24 cellular contexts compared by ENCODE assay signal in the genomic region with DNA sequence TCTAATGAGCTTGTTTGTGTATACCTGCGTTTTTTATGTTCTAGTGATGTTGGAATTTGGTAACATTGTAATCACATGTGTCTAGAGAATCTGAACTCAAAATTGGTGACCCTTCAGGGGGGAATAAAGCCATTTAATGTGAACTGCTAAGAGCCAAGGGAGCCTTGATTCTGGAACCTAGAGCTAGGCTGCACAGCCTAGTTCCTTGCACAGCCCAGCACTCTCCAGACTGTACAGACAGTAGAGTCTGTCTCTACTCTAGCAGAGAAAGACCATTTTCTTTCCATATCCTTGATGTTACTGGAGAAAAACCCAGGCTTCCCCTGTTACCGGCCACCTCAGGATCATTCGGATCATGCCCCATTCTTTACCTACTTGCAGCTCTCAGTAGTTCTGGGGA.
"Had no signal": no experiment of that assay in that cellular context is flagged by ENCODE, and none has a peak within 500 bp of the region (broad histone marks: within the 10 kb centered on the region; RNA-seq: fewer than 3 reads in every experiment).

No MANE protein-coding gene starts in this region.

- H3K4me1 Mint-ChIP-seq: activated T-helper 17 cell treated with anti-CD3 and anti-CD28 coated beads, Interleukin-2, amount 50 U/mL, for 72 hours had no signal

- ATAC-seq: activated CD8-positive, alpha-beta memory T cell treated with anti-CD3 and anti-CD28 coated beads, Interleukin-2, amount 10 ng/mL, durations not matched to agents 7 days and 5 days; activated T-cell treated with anti-CD3 and anti-CD28 coated beads, Interleukin-2, amount 50 U/mL, for 4 hours; activated T-helper 17 cell treated with anti-CD3 and anti-CD28 coated beads, Interleukin-2, amount 50 U/mL, for 72 hours; Panc1; WTC11 had no signal

- H3K27me3 ChIP-seq: SJCRH30 had no signal

- H3K9me3 Mint-ChIP-seq: activated CD4-positive, alpha-beta T cell treated with anti-CD3 and anti-CD28 coated beads, Interleukin-2, amount 10 ng/mL, durations not matched to agents 24 days and 14 days; activated naive CD4-positive, alpha-beta T cell treated with anti-CD3 and anti-CD28 coated beads for 36 hours; activated T-cell treated with anti-CD3 and anti-CD28 coated beads, Interleukin-2, amount 50 U/mL, for 4 hours; activated T-helper 17 cell treated with anti-CD3 and anti-CD28 coated beads, Interleukin-2, amount 50 U/mL, for 72 hours; T-helper 1 cell treated with Interleukin-12 subunit alpha and Interleukin-12 subunit beta and Interleukin-4 antibody, amounts not matched to agents 30 μg/mL and 1 μg/mL, for 36 hours; WTC11 had no signal

- DNase-seq: activated CD4-positive, alpha-beta T cell treated with anti-CD3 and anti-CD28 coated beads, Interleukin-2, amount 10 ng/mL, durations not matched to agents 24 days and 14 days; activated CD4-positive, alpha-beta T cell treated with anti-CD3 and anti-CD28 coated beads, Interleukin-2, amount 50 U/mL, for 48 hours; activated CD4-positive, CD25-positive, alpha-beta regulatory T cell treated with anti-CD3 and anti-CD28 coated beads, Interleukin-2, amount 50 U/mL, for 72 hours; activated CD8-positive, alpha-beta memory T cell treated with anti-CD3 and anti-CD28 coated beads, Interleukin-2, amount 10 ng/mL, durations not matched to agents 7 days and 5 days; activated gamma-delta T cell; activated naive CD4-positive, alpha-beta T cell treated with anti-CD3 and anti-CD28 coated beads for 36 hours; activated T-cell treated with anti-CD3 and anti-CD28 coated beads, Interleukin-2, amount 50 U/mL, for 4 hours; central memory CD4-positive, alpha-beta T cell; KG1; NCI-H1048; NCI-H146; NCI-H187 treated with DMSO at 0.1 percent for 48 hours; NCI-H2171 treated with DMSO at 0.1 percent for 48 hours; NCI-H226; NCI-H526 treated with DMSO at 0.1 percent for 48 hours; NCI-H82; Right ventricle myocardium superior; RPMI8226; SJCRH30 had no signal

- H3K4me3 Mint-ChIP-seq: activated CD4-positive, alpha-beta T cell treated with anti-CD3 and anti-CD28 coated beads, Interleukin-2, amount 10 ng/mL, durations not matched to agents 24 days and 14 days; activated CD8-positive, alpha-beta memory T cell treated with anti-CD3 and anti-CD28 coated beads, Interleukin-2, amount 10 ng/mL, durations not matched to agents 7 days and 5 days; activated naive CD4-positive, alpha-beta T cell treated with anti-CD3 and anti-CD28 coated beads for 36 hours; activated naive CD8-positive, alpha-beta T cell; activated T-cell treated with anti-CD3 and anti-CD28 coated beads, Interleukin-2, amount 50 U/mL, for 4 hours; activated T-helper 17 cell treated with anti-CD3 and anti-CD28 coated beads, Interleukin-2, amount 50 U/mL, for 72 hours; T-helper 1 cell treated with Interleukin-12 subunit alpha and Interleukin-12 subunit beta and Interleukin-4 antibody, amounts not matched to agents 30 μg/mL and 1 μg/mL, for 36 hours; WTC11 had no signal

- H3K4me3 ChIP-seq: SJCRH30 had no signal

- H3K27me3 Mint-ChIP-seq: activated CD4-positive, alpha-beta T cell treated with anti-CD3 and anti-CD28 coated beads, Interleukin-2, amount 10 ng/mL, durations not matched to agents 24 days and 14 days; activated CD8-positive, alpha-beta memory T cell treated with anti-CD3 and anti-CD28 coated beads, Interleukin-2, amount 10 ng/mL, durations not matched to agents 7 days and 5 days; activated naive CD8-positive, alpha-beta T cell; activated T-helper 17 cell treated with anti-CD3 and anti-CD28 coated beads, Interleukin-2, amount 50 U/mL, for 72 hours had no signal

- H3K27ac ChIP-seq: SJCRH30 had no signal

- H3K27ac Mint-ChIP-seq: activated CD4-positive, alpha-beta T cell treated with anti-CD3 and anti-CD28 coated beads, Interleukin-2, amount 10 ng/mL, durations not matched to agents 24 days and 14 days; activated CD8-positive, alpha-beta memory T cell treated with anti-CD3 and anti-CD28 coated beads, Interleukin-2, amount 10 ng/mL, durations not matched to agents 7 days and 5 days; activated naive CD4-positive, alpha-beta T cell treated with anti-CD3 and anti-CD28 coated beads for 36 hours; activated naive CD8-positive, alpha-beta T cell; activated T-helper 17 cell treated with anti-CD3 and anti-CD28 coated beads, Interleukin-2, amount 50 U/mL, for 72 hours; T-helper 1 cell treated with Interleukin-12 subunit alpha and Interleukin-12 subunit beta and Interleukin-4 antibody, amounts not matched to agents 30 μg/mL and 1 μg/mL, for 36 hours; WTC11 had no signal

- H3K9me3 ChIP-seq: SJCRH30 had no signal
